ENCODE assay signal across 8 cellular contexts in genomic region chr22:33921576-33922181, GRCh38. TPM values are rescaled to one million over a fixed set of nuclear protein-coding genes. Genes with fewer than 3 reads are reported as not detected.
A peak's percentile ranks its signal among the peaks of the same experiment; 100 is the strongest.
DNase-seq lines count a peak whose midpoint lies in the region; ATAC-seq and TF ChIP-seq lines count a peak whose summit lies in the region.

No MANE protein-coding gene starts in this region.

- peak; percentile 78 for DNase-seq in GM06990 (ENCODE audit: extremely low read depth, insufficient read length)
- peak; percentile 21 to 37 for DNase-seq in NCI-H1930 (lab: John Stamatoyannopoulos, UW)
- peak; percentile 31 for DNase-seq in activated naive CD4-positive, alpha-beta T cell treated with anti-CD3 and anti-CD28 coated beads, Interleukin-2, amount 50 U/mL, for 16 hours
- DNase-seq in glomerular visceral epithelial cell (ENCODE audit: extremely low spot score): peak; percentile 59
- DNase-seq in neural crest cell (ENCODE audit: low read depth, low spot score): peak; percentile 78
- DNase-seq in GOT3 (lab: John Stamatoyannopoulos, UW): no peak
- no peak for DNase-seq in stimulated activated naive CD4-positive, alpha-beta T cell treated with Interleukin-2 at 50 U/mL for 16 hours (lab: John Stamatoyannopoulos, UW)

- peak overlapping the region; percentile 71 for H3K4me3 ChIP-seq in GM06990 (replicated peaks; ENCODE audit: low read depth, low read length)

- H3K27me3 Mint-ChIP-seq in neural crest cell (ENCODE audit: low read depth): peaks cover 9% of the 10 kb centered on the region

- peak overlapping the region; percentile 98 for H3K27ac Mint-ChIP-seq in neural crest cell (ENCODE audit: unreplicated experiment)

- no peaks in the 10 kb centered on the region for H3K9me3 Mint-ChIP-seq in neural crest cell

- TF ChIP-seq CTCF in GM06990 (IDR thresholded peaks at IDR 0.05; ENCODE audit: insufficient read depth, low read length, poor library complexity, severe bottlenecking) (no peak), neural crest cell (conservative IDR thresholded peaks at IDR 0.05) (no peak)

- no peak for ATAC-seq in GM19455 (IDR thresholded peaks at IDR 0.05; ENCODE audit: unreplicated experiment)

- peak overlapping the region; percentile 96 for H3K4me3 Mint-ChIP-seq in neural crest cell

- no peaks in the 10 kb centered on the region for H3K36me3 Mint-ChIP-seq in neural crest cell (ENCODE audit: low read depth)

- peaks cover 48% of the 10 kb centered on the region for H3K4me1 Mint-ChIP-seq in neural crest cell

- no peaks in the 10 kb centered on the region for H3K36me3 ChIP-seq in GM06990 (ENCODE audit: control insufficient read depth, insufficient read depth, low read length)

- H3K27me3 ChIP-seq in GM06990 (replicated peaks; ENCODE audit: control insufficient read depth, insufficient read depth, low read length): no peaks in the 10 kb centered on the region

RNA-seq across cellular contexts. Expression of gene LARGE1, which starts 1.4 kb away (rescaled TPM):
- total RNA-seq in neural crest cell: 33.0 and 34.5 TPM in 2 replicates

Comparison
In these comparisons a context has a peak if more than half of its experiments do, and no peak if none do; other contexts are left out.
1. DNase-seq: peak in GM06990 (single experiment), NCI-H1930 (2 of 2), activated naive CD4-positive, alpha-beta T cell treated with anti-CD3 and anti-CD28 coated beads, Interleukin-2, amount 50 U/mL, for 16 hours (single experiment), glomerular visceral epithelial cell (single experiment) and neural crest cell (single experiment); none in GOT3 (single experiment) and stimulated activated naive CD4-positive, alpha-beta T cell treated with Interleukin-2 at 50 U/mL for 16 hours (single experiment).